ENCODE assay signal across 12 cellular contexts in the genomic region with DNA sequence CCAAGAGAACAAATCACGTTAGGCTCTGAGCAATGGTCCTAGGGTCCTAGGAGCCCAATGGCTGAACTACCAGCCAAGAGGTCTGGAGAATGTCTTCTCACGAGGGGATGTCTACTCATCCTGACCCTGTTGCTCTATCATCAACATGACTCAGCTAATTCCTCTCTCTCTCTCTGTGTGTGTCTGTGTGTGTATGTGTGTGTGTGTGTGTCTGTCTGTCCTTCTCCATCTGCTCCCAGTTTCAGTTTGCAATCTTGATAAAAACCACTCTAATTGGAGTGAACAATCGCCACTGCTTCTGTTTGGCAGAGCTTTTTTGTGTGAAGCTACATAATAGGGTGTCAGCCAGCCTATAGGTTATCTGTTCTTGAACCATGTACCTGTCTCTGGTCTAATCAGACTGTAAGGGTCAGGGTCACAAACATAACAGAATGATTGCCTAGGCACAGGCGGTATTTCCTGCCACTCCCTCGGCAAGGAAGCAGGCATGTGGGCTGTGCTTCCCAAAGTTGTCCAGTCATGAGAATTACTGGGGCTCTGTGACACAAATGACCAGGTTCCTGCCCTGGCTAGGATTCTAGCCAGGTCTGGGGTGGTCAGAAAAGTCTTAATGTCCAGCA.
DNase-seq lines count a peak whose midpoint lies in the region; FAIRE-seq and TF ChIP-seq lines count a peak whose summit lies in the region.
"Had no signal": no experiment of that assay in that cellular context is flagged by ENCODE, and none has a peak within 500 bp of the region (broad histone marks: within the 10 kb centered on the region; RNA-seq: fewer than 3 reads in every experiment).

No MANE protein-coding gene starts in this region.

- H3K9me3 ChIP-seq in BLaER1 (peaks cover 4% of the 10 kb centered on the region), mesodermal cell (ENCODE audit: control insufficient read depth, low read length) (no peaks in the 10 kb centered on the region)
- H3K9me3 ChIP-seq: uterus had no signal

- no peak for TF ChIP-seq CTCF in bronchial epithelial cell (IDR thresholded peaks at IDR 0.05; ENCODE audit: insufficient read depth, low read length, severe bottlenecking)

- 83 to 92% methylated on average over 4 of the region's 5 CpGs for WGBS in mesodermal cell (ENCODE audit: insufficient coverage in 2 of 2), 2 experiments

- H3K4me3 ChIP-seq in BLaER1 (no peak overlapping the region; the same call in 1 of the 2 replicates), bronchial epithelial cell (ENCODE audit: low read depth, low read length) (no peak overlapping the region), mesodermal cell (ENCODE audit: extremely low read depth, insufficient read depth, low read length, poor library complexity, severe bottlenecking) (no peak overlapping the region)
- H3K4me3 ChIP-seq: uterus had no signal

- DNase-seq in LHCN-M2 (ENCODE audit: low read depth) = peak; percentile 81
- peak; percentile 19 for DNase-seq in bronchial epithelial cell (ENCODE audit: low read depth)
- DNase-seq in effector CD8-positive, alpha-beta T cell (lab: John Stamatoyannopoulos, UW) = no peak
- DNase-seq in NCI-H1092 treated with DMSO at 0.1 percent for 48 hours (lab: John Stamatoyannopoulos, UW) = no peak
- no peak for DNase-seq in NCI-H1105 treated with DMSO at 0.1 percent for 48 hours (lab: John Stamatoyannopoulos, UW)
- no peak for DNase-seq in activated gamma-delta T cell (lab: John Stamatoyannopoulos, UW)
- DNase-seq: GF-D8, NCI-H446 treated with DMSO at 0.1 percent for 48 hours, uterus had no signal

- H3K36me3 ChIP-seq in BLaER1 (no peaks in the 10 kb centered on the region), bronchial epithelial cell (ENCODE audit: control insufficient read depth, insufficient read depth, low read length) (no peaks in the 10 kb centered on the region), mesodermal cell (ENCODE audit: control insufficient read depth, insufficient read depth, low read length) (no peaks in the 10 kb centered on the region)
- H3K36me3 ChIP-seq: uterus had no signal

- peak overlapping the region; percentile 32; the same call in 1 of the 2 replicates for H3K9ac ChIP-seq in BLaER1

- no peaks in the 10 kb centered on the region for H4K20me1 ChIP-seq in BLaER1

- peaks cover 50% of the 10 kb centered on the region for H3K4me1 ChIP-seq in BLaER1
- H3K4me1 ChIP-seq in mesodermal cell (ENCODE audit: control insufficient read depth, insufficient read depth, low read length, poor library complexity, severe bottlenecking) = peaks cover 32% of the 10 kb centered on the region
- H3K4me1 ChIP-seq: uterus had no signal

- H3K27me3 ChIP-seq in BLaER1 (no peaks in the 10 kb centered on the region), bronchial epithelial cell (ENCODE audit: control insufficient read depth, insufficient read depth, low read length) (no peaks in the 10 kb centered on the region)
- H3K27me3 ChIP-seq: uterus had no signal

- H3K27ac ChIP-seq in BLaER1 = peak overlapping the region; percentile 80
- H3K27ac ChIP-seq in mesodermal cell (ENCODE audit: low read depth, low read length, severe bottlenecking) = peak overlapping the region; percentile 23
- H3K27ac ChIP-seq: uterus had no signal

- FAIRE-seq in bronchial epithelial cell (lab: Jason Lieb, UNC) = no peak
- FAIRE-seq: colon had no signal

- peak overlapping the region; percentile 88 for H3K4me2 ChIP-seq in BLaER1

Comparison
In these comparisons a context has a peak if more than half of its experiments do, and no peak if none do; other contexts are left out.
1. DNase-seq: peak in LHCN-M2 (single experiment) and bronchial epithelial cell (single experiment); none in effector CD8-positive, alpha-beta T cell (single experiment), NCI-H1092 treated with DMSO at 0.1 percent for 48 hours (single experiment), NCI-H1105 treated with DMSO at 0.1 percent for 48 hours (single experiment) and activated gamma-delta T cell (single experiment).